ENCODE assay signal across 13 cellular contexts in genomic region chr11:105344938-105345337, GRCh38.
"Had no signal": no experiment of that assay in that cellular context is flagged by ENCODE, and none has a peak within 500 bp of the region (broad histone marks: within the 10 kb centered on the region; RNA-seq: fewer than 3 reads in every experiment).

No MANE protein-coding gene starts in this region.

- DNase-seq: activated CD4-positive, alpha-beta T cell treated with anti-CD3 and anti-CD28 coated beads for 48 hours; activated CD8-positive, alpha-beta memory T cell treated with anti-CD3 and anti-CD28 coated beads for 24 hours; activated naive CD4-positive, alpha-beta T cell treated with anti-CD3 and anti-CD28 coated beads, Interleukin-2, amount 10 ng/mL, durations not matched to agents 7 days and 5 days; caudate nucleus; effector memory CD8-positive, alpha-beta T cell; erythroblast; hippocampal formation; naive B cell; pancreas; stimulated activated CD4-positive, alpha-beta T cell treated with anti-CD3 and anti-CD28 coated beads, Interleukin-15, amount 100 ng/mL, for 24 hours; stimulated activated CD4-positive, alpha-beta T cell treated with anti-CD3 and anti-CD28 coated beads, Interleukin-4, amount 100 ng/mL, for 24 hours; upper lobe of right lung had no signal

- H3K4me3 ChIP-seq: coronary artery, pancreas, upper lobe of right lung had no signal
